ENCODE assay signal across 16 cellular contexts in genomic region chr7:144470052-144470451, GRCh38.
DNase-seq lines count a peak whose midpoint lies in the region; ATAC-seq and TF ChIP-seq lines count a peak whose summit lies in the region.
"Had no signal": no experiment of that assay in that cellular context is flagged by ENCODE, and none has a peak within 500 bp of the region (broad histone marks: within the 10 kb centered on the region; RNA-seq: fewer than 3 reads in every experiment).

No MANE protein-coding gene starts in this region.

- H3K9ac ChIP-seq in smooth muscle cell (ENCODE audit: low read depth), result peak overlapping the region; percentile 65
- H3K9ac ChIP-seq in Karpas-422 (ENCODE audit: low read length), result no peak overlapping the region
- no peak overlapping the region for H3K9ac ChIP-seq in SK-N-SH
- H3K9ac ChIP-seq: BLaER1 treated with 17β-estradiol and CSF1 and Interleukin-3, amounts not matched to agents 10 nM and 100 nM; GM23248 had no signal

- no peaks in the 10 kb centered on the region for H3K9me2 ChIP-seq in hepatocyte (replicated peaks; ENCODE audit: insufficient read depth)
- no peaks in the 10 kb centered on the region for H3K9me2 ChIP-seq in Karpas-422 (replicated peaks; ENCODE audit: insufficient read depth, low read length)
- H3K9me2 ChIP-seq in SK-N-SH, result no peaks in the 10 kb centered on the region

- peaks cover 3% of the 10 kb centered on the region for H3K4me1 Mint-ChIP-seq in activated CD8-positive, alpha-beta memory T cell treated with anti-CD3 and anti-CD28 coated beads, Interleukin-2, amount 10 ng/mL, durations not matched to agents 7 days and 5 days

- no peak overlapping the region for H3K4me3 ChIP-seq in hepatocyte
- no peak overlapping the region for H3K4me3 ChIP-seq in smooth muscle cell
- H3K4me3 ChIP-seq in Karpas-422 (ENCODE audit: low read length), result no peak overlapping the region
- H3K4me3 ChIP-seq in SK-N-SH (ENCODE audit: low read depth in 2 of 2, low read length in 1 of 2), result no peak overlapping the region
- H3K4me3 ChIP-seq: BLaER1 treated with 17β-estradiol and CSF1 and Interleukin-3, amounts not matched to agents 10 nM and 100 nM; GM23248 had no signal

- H3K9me3 ChIP-seq in hepatocyte (ENCODE audit: low read depth) (no peaks in the 10 kb centered on the region), smooth muscle cell (replicated peaks; ENCODE audit: low read depth) (no peaks in the 10 kb centered on the region), Karpas-422 (ENCODE audit: low read length) (no peaks in the 10 kb centered on the region), SK-N-SH (no peaks in the 10 kb centered on the region)

- no peak for TF ChIP-seq EP300 in SK-N-SH (IDR thresholded peaks at IDR 0.05; ENCODE audit: borderline replicate concordance in 1 of 2, low read depth in 1 of 2, low read length in 1 of 2)

- H2AFZ ChIP-seq in hepatocyte, result no peak overlapping the region
- no peak overlapping the region for H2AFZ ChIP-seq in smooth muscle cell (ENCODE audit: low read depth)
- no peak overlapping the region for H2AFZ ChIP-seq in Karpas-422 (ENCODE audit: low read length)
- no peak overlapping the region for H2AFZ ChIP-seq in SK-N-SH (ENCODE audit: low read depth)
- H2AFZ ChIP-seq: GM23248 had no signal

- H3K27me3 ChIP-seq in hepatocyte (no peaks in the 10 kb centered on the region), smooth muscle cell (ENCODE audit: low read depth) (no peaks in the 10 kb centered on the region), Karpas-422 (ENCODE audit: low read length) (no peaks in the 10 kb centered on the region), SK-N-SH (ENCODE audit: insufficient read depth) (no peaks in the 10 kb centered on the region)
- H3K27me3 ChIP-seq: BLaER1 treated with 17β-estradiol and CSF1 and Interleukin-3, amounts not matched to agents 10 nM and 100 nM had no signal

- no peak for DNase-seq in activated CD8-positive, alpha-beta memory T cell treated with anti-CD3 and anti-CD28 coated beads, Interleukin-2, amount 10 ng/mL, durations not matched to agents 7 days and 5 days
- DNase-seq in activated CD8-positive, alpha-beta memory T cell treated with anti-CD3 and anti-CD28 coated beads, Interleukin-2, amount 50 U/mL, for 4 hours, result no peak
- DNase-seq in hepatocyte (ENCODE audit: low spot score) (no peak), smooth muscle cell (lab: John Stamatoyannopoulos, UW; ENCODE audit: unreplicated experiment) (no peak), Karpas-422 (no peak), SK-N-SH (no peak)
- DNase-seq in stimulated activated naive CD4-positive, alpha-beta T cell treated with Interleukin-2 at 50 U/mL for 16 hours (lab: John Stamatoyannopoulos, UW), result no peak
- DNase-seq: Calu3; CD4-positive, CD25-positive, alpha-beta regulatory T cell; DMS 273 treated with DMSO at 0.1 percent for 48 hours had no signal

- peak; percentile 42 for ATAC-seq in activated CD8-positive, alpha-beta memory T cell treated with anti-CD3 and anti-CD28 coated beads, Interleukin-2, amount 10 ng/mL, durations not matched to agents 7 days and 5 days
- ATAC-seq in GM19395 (IDR thresholded peaks at IDR 0.05; ENCODE audit: unreplicated experiment), result peak; percentile 40
- ATAC-seq: HCT116, HepG2 had no signal

- H3K27ac Mint-ChIP-seq in activated CD8-positive, alpha-beta memory T cell treated with anti-CD3 and anti-CD28 coated beads, Interleukin-2, amount 10 ng/mL, durations not matched to agents 7 days and 5 days, result no peak overlapping the region
- H3K27ac Mint-ChIP-seq: CD4-positive, CD25-positive, alpha-beta regulatory T cell had no signal

- peaks cover 1% of the 10 kb centered on the region for H3K36me3 Mint-ChIP-seq in activated CD8-positive, alpha-beta memory T cell treated with anti-CD3 and anti-CD28 coated beads, Interleukin-2, amount 10 ng/mL, durations not matched to agents 7 days and 5 days

- no peak for TF ChIP-seq CTCF in hepatocyte (IDR thresholded peaks at IDR 0.05; ENCODE audit: poor library complexity)
- TF ChIP-seq CTCF in smooth muscle cell (IDR thresholded peaks at IDR 0.05; ENCODE audit: borderline replicate concordance, insufficient read depth, poor library complexity, severe bottlenecking), result no peak
- TF ChIP-seq CTCF in SK-N-SH (IDR thresholded peaks at IDR 0.05), result no peak

- POLR2A ChIA-PET in SK-N-SH (lab: Yijun Ruan, JAX), result no interaction called here

- no peak for TF ChIP-seq RAD21 in SK-N-SH (IDR thresholded peaks at IDR 0.05; ENCODE audit: low read length)

- H3K9me3 Mint-ChIP-seq in activated CD8-positive, alpha-beta memory T cell treated with anti-CD3 and anti-CD28 coated beads, Interleukin-2, amount 10 ng/mL, durations not matched to agents 7 days and 5 days (ENCODE audit: low read depth), result peaks cover 2% of the 10 kb centered on the region

- H3K36me3 ChIP-seq in hepatocyte (replicated peaks; ENCODE audit: insufficient read depth, low read depth), result no peaks in the 10 kb centered on the region
- H3K36me3 ChIP-seq in smooth muscle cell (ENCODE audit: low read depth), result no peaks in the 10 kb centered on the region
- no peaks in the 10 kb centered on the region for H3K36me3 ChIP-seq in Karpas-422 (ENCODE audit: insufficient read depth, low read length)
- no peaks in the 10 kb centered on the region for H3K36me3 ChIP-seq in SK-N-SH (replicated peaks in 1 of 2; ENCODE audit: control insufficient read depth in 1 of 2, insufficient read depth in 2 of 2, low read length in 1 of 2)

- no peak overlapping the region for H3K27ac ChIP-seq in hepatocyte
- H3K27ac ChIP-seq in smooth muscle cell (ENCODE audit: low read depth), result peak overlapping the region; percentile 85
- H3K27ac ChIP-seq in Karpas-422 (ENCODE audit: low read length), result no peak overlapping the region
- no peak overlapping the region for H3K27ac ChIP-seq in SK-N-SH (ENCODE audit: low read depth in 2 of 2, low read length in 1 of 2)
- H3K27ac ChIP-seq: 22Rv1; BLaER1 treated with 17β-estradiol and CSF1 and Interleukin-3, amounts not matched to agents 10 nM and 100 nM; GM23248 had no signal

- H3K4me1 ChIP-seq in hepatocyte (ENCODE audit: insufficient read depth) (no peaks in the 10 kb centered on the region), smooth muscle cell (ENCODE audit: low read depth) (peaks cover 1% of the 10 kb centered on the region), Karpas-422 (ENCODE audit: low read length) (peaks cover 11% of the 10 kb centered on the region), SK-N-SH (ENCODE audit: control insufficient read depth in 1 of 2, insufficient read depth in 2 of 2, low read depth in 1 of 2, low read length in 1 of 2) (no peaks in the 10 kb centered on the region)

- H4K20me1 ChIP-seq in hepatocyte (ENCODE audit: insufficient read depth, poor library complexity, severe bottlenecking) (no peaks in the 10 kb centered on the region), smooth muscle cell (ENCODE audit: low read depth) (no peaks in the 10 kb centered on the region), Karpas-422 (ENCODE audit: insufficient read depth, low read depth, low read length) (no peaks in the 10 kb centered on the region), SK-N-SH (ENCODE audit: insufficient read depth) (no peaks in the 10 kb centered on the region)
- H4K20me1 ChIP-seq: BLaER1 treated with 17β-estradiol and CSF1 and Interleukin-3, amounts not matched to agents 10 nM and 100 nM had no signal

- no peak overlapping the region for H3K4me3 Mint-ChIP-seq in activated CD8-positive, alpha-beta memory T cell treated with anti-CD3 and anti-CD28 coated beads, Interleukin-2, amount 10 ng/mL, durations not matched to agents 7 days and 5 days
- H3K4me3 Mint-ChIP-seq: CD4-positive, CD25-positive, alpha-beta regulatory T cell had no signal

- H3K27me3 Mint-ChIP-seq in activated CD8-positive, alpha-beta memory T cell treated with anti-CD3 and anti-CD28 coated beads, Interleukin-2, amount 10 ng/mL, durations not matched to agents 7 days and 5 days, result no peaks in the 10 kb centered on the region
- H3K27me3 Mint-ChIP-seq: CD4-positive, CD25-positive, alpha-beta regulatory T cell had no signal

- H3K4me2 ChIP-seq in hepatocyte (peak overlapping the region; percentile 5), smooth muscle cell (peak overlapping the region; percentile 8), Karpas-422 (ENCODE audit: low read depth, low read length, poor library complexity, severe bottlenecking) (no peak overlapping the region), SK-N-SH (no peak overlapping the region)
- H3K4me2 ChIP-seq: BLaER1 treated with 17β-estradiol and CSF1 and Interleukin-3, amounts not matched to agents 10 nM and 100 nM had no signal

- H3K79me2 ChIP-seq in hepatocyte (no peaks in the 10 kb centered on the region), smooth muscle cell (ENCODE audit: low read depth) (no peaks in the 10 kb centered on the region), Karpas-422 (ENCODE audit: low read length) (no peaks in the 10 kb centered on the region), SK-N-SH (ENCODE audit: insufficient read depth) (no peaks in the 10 kb centered on the region)

- H3F3A ChIP-seq in smooth muscle cell (ENCODE audit: low read depth) (no peaks in the 10 kb centered on the region), SK-N-SH (replicated peaks; ENCODE audit: insufficient read depth) (no peaks in the 10 kb centered on the region)

- CTCF ChIA-PET in activated CD8-positive, alpha-beta memory T cell treated with anti-CD3 and anti-CD28 coated beads, Interleukin-2, amount 10 ng/mL, durations not matched to agents 7 days and 5 days (lab: Charles Lee), result no interaction called here
- CTCF ChIA-PET in SK-N-SH (lab: Yijun Ruan, JAX), result no interaction called here

TF ChIP-seq in SK-N-SH, 30 proteins besides CTCF, POLR2A, EP300 and RAD21 (continues in another document):
- TF ChIP-seq CHD2 (IDR thresholded peaks at IDR 0.05; ENCODE audit: low read length, partially characterized antibody) (no peak), TEAD4 (IDR thresholded peaks at IDR 0.05; ENCODE audit: borderline replicate concordance, insufficient read depth) (no peak), FOXM1 (IDR thresholded peaks at IDR 0.05; ENCODE audit: low read depth) (no peak), YY1 (IDR thresholded peaks at IDR 0.05; ENCODE audit: low read depth) (no peak), EZH2phosphoT487 (IDR thresholded peaks at IDR 0.05; ENCODE audit: borderline replicate concordance, low read depth) (no peak), NRF1 (IDR thresholded peaks at IDR 0.05; ENCODE audit: low read depth, low read length) (no peak), JUND (IDR thresholded peaks at IDR 0.05) (no peak)
- TF ChIP-seq, protein P1, sequence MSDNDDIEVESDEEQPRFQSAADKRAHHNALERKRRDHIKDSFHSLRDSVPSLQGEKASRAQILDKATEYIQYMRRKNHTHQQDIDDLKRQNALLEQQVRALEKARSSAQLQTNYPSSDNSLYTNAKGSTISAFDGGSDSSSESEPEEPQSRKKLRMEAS (IDR thresholded peaks at IDR 0.05; ENCODE audit: low read depth), result no peak

Comparison
In these comparisons a context has a peak if more than half of its experiments do, and no peak if none do; other contexts are left out.
1. H3K4me2 ChIP-seq: peak in hepatocyte (single experiment) and smooth muscle cell (single experiment); none in Karpas-422 (single experiment) and SK-N-SH (single experiment).